In the genomic region with DNA sequence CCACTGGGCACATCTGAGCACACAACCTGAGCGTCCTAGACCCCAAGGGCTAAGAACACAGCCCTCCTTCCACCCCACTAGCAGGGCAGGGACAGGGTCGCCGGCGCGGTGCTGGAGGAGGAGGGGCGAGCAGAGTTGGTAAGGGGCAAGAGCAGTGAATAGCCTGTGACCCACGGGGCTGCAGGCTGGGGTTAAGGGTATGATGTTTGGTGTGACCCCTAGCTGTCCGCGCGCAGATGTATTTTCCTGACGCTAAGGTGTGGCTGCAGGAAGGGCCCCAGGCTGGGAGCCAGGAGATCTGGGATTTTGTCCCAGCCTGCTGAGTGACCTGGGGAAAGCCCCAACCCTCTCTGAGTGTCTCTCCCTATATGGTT, we compare ENCODE assay signal across 12 cellular contexts. TPM values are rescaled to one million over a fixed set of nuclear protein-coding genes. Genes with fewer than 3 reads are reported as not detected.
A peak's percentile ranks its signal among the peaks of the same experiment; 100 is the strongest.
DNase-seq lines count a peak whose midpoint lies in the region; ATAC-seq and TF ChIP-seq lines count a peak whose summit lies in the region.
"Had no signal": no experiment of that assay in that cellular context is flagged by ENCODE, and none has a peak within 500 bp of the region (broad histone marks: within the 10 kb centered on the region; RNA-seq: fewer than 3 reads in every experiment).

No MANE protein-coding gene starts in this region.

- no peaks in the 10 kb centered on the region for H3K9me2 ChIP-seq in hepatocyte (replicated peaks; ENCODE audit: insufficient read depth)

- no peak for TF ChIP-seq POLR2A in stomach (IDR thresholded peaks at IDR 0.05)

- H3K27me3 ChIP-seq in hepatocyte (no peaks in the 10 kb centered on the region), stomach (peaks cover 0 to 3% (median 0%) of the 10 kb centered on the region in 3 donors)

- H3K27me3 Mint-ChIP-seq in activated naive CD4-positive, alpha-beta T cell treated with anti-CD3 and anti-CD28 coated beads, Interleukin-2, amount 50 U/mL, for 24 hours = no peaks in the 10 kb centered on the region
- H3K27me3 Mint-ChIP-seq in T-cell = no peaks in the 10 kb centered on the region

- no peaks in the 10 kb centered on the region for H3K9me3 Mint-ChIP-seq in activated naive CD4-positive, alpha-beta T cell treated with anti-CD3 and anti-CD28 coated beads, Interleukin-2, amount 50 U/mL, for 24 hours
- no peaks in the 10 kb centered on the region for H3K9me3 Mint-ChIP-seq in T-cell
- H3K9me3 Mint-ChIP-seq: stimulated activated naive B cell treated with anti-CD40 and anti-IgM and Interleukin-4, amounts not matched to agents 10 μg/mL and 1 μg/mL and 100 μg/mL, for 72 hours had no signal

- no peak for ATAC-seq in T-cell (replicated peaks in 1 of 4)
- no peak for ATAC-seq in GM19324 (IDR thresholded peaks at IDR 0.05; ENCODE audit: low FRiP score, unreplicated experiment)
- ATAC-seq: stimulated activated naive B cell treated with anti-CD40 and anti-IgM and Interleukin-4, amounts not matched to agents 10 μg/mL and 1 μg/mL and 100 μg/mL, for 72 hours had no signal

- H4K20me1 ChIP-seq in hepatocyte (ENCODE audit: insufficient read depth, poor library complexity, severe bottlenecking) = peaks cover 22% of the 10 kb centered on the region

- peak overlapping the region; percentile 95 for H3K4me3 Mint-ChIP-seq in activated naive CD4-positive, alpha-beta T cell treated with anti-CD3 and anti-CD28 coated beads, Interleukin-2, amount 50 U/mL, for 24 hours
- H3K4me3 Mint-ChIP-seq in T-cell = peak overlapping the region; percentile 89 to 94 (median 91)

- peaks cover 44% of the 10 kb centered on the region for H3K4me1 ChIP-seq in hepatocyte (ENCODE audit: insufficient read depth)
- H3K4me1 ChIP-seq in stomach = peaks cover 38 to 66% (median 61%) of the 10 kb centered on the region in 4 donors

- DNase-seq in activated naive CD4-positive, alpha-beta T cell treated with anti-CD3 and anti-CD28 coated beads, Interleukin-2, amount 50 U/mL, for 16 hours = no peak
- no peak for DNase-seq in T-cell
- DNase-seq in hepatocyte (ENCODE audit: low spot score) = no peak
- no peak for DNase-seq in stomach
- DNase-seq in CD1c-positive myeloid dendritic cell (ENCODE audit: extremely low spot score) = no peak
- no peak for DNase-seq in foreskin fibroblast
- DNase-seq: AML-193; stimulated activated naive B cell treated with anti-CD40 and anti-IgM and Interleukin-4, amounts not matched to agents 10 μg/mL and 1 μg/mL and 100 μg/mL, for 72 hours had no signal

- H3K9me3 ChIP-seq in hepatocyte (ENCODE audit: low read depth) (no peaks in the 10 kb centered on the region), stomach (no peaks in the 10 kb centered on the region)

- 46% methylated on average over 11 of the region's 11 CpGs for WGBS in hepatocyte (ENCODE audit: low lambda C conversion rate, missing lambda C conversion rate)
- 33 to 64% (median 34%) methylated on average over 11 of the region's 11 CpGs for WGBS in stomach, 5 donors

- H3K4me2 ChIP-seq in hepatocyte = peak overlapping the region; percentile 94

- TF ChIP-seq CTCF in hepatocyte (IDR thresholded peaks at IDR 0.05; ENCODE audit: poor library complexity) (no peak), stomach (IDR thresholded peaks at IDR 0.05) (no peak), foreskin fibroblast (IDR thresholded peaks at IDR 0.05; ENCODE audit: low read depth, low read length) (no peak)

- H3K36me3 Mint-ChIP-seq in activated naive CD4-positive, alpha-beta T cell treated with anti-CD3 and anti-CD28 coated beads, Interleukin-2, amount 50 U/mL, for 24 hours = no peaks in the 10 kb centered on the region
- H3K36me3 Mint-ChIP-seq in T-cell = no peaks in the 10 kb centered on the region

- POLR2A ChIA-PET in T-cell (lab: Charles Lee) = no interaction called here

- intact Hi-C loops in stomach (cut with DNase I; ENCODE audit: low total_unique reads) = no loop called here

- H3K79me2 ChIP-seq in hepatocyte = peaks cover 34% of the 10 kb centered on the region

- H3K27ac ChIP-seq in hepatocyte = peak overlapping the region; percentile 99
- peak overlapping the region; percentile 83 to 98 (median 97) for H3K27ac ChIP-seq in stomach
- H3K27ac ChIP-seq: WERI-Rb-1 had no signal

- H3K27ac Mint-ChIP-seq in activated naive CD4-positive, alpha-beta T cell treated with anti-CD3 and anti-CD28 coated beads, Interleukin-2, amount 50 U/mL, for 24 hours = no peak overlapping the region
- peak overlapping the region in 1 of 2 donors; percentile 11 for H3K27ac Mint-ChIP-seq in T-cell

- TF ChIP-seq EP300 in stomach (IDR thresholded peaks at IDR 0.05) = no peak

- H3K4me3 ChIP-seq in hepatocyte = no peak overlapping the region
- H3K4me3 ChIP-seq in stomach = peak overlapping the region in 2 of 4 donors; percentile 68 to 95
- H3K4me3 ChIP-seq in foreskin fibroblast (ENCODE audit: low read depth in 1 of 2, low read length in 2 of 2) = no peak overlapping the region

- CTCF ChIA-PET in T-cell (lab: Charles Lee) = no interaction called here

- H3K36me3 ChIP-seq in hepatocyte (replicated peaks; ENCODE audit: insufficient read depth, low read depth) = no peaks in the 10 kb centered on the region
- peaks cover 0 to under 1% (median 0%) of the 10 kb centered on the region in 4 donors for H3K36me3 ChIP-seq in stomach

- H3K4me1 Mint-ChIP-seq in activated naive CD4-positive, alpha-beta T cell treated with anti-CD3 and anti-CD28 coated beads, Interleukin-2, amount 50 U/mL, for 24 hours = peaks cover 44% of the 10 kb centered on the region
- H3K4me1 Mint-ChIP-seq in T-cell = peaks cover 40 to 45% (median 41%) of the 10 kb centered on the region in 3 donors

- no peak overlapping the region for H2AFZ ChIP-seq in hepatocyte

RNA-seq across cellular contexts. Expression of a gene that starts 1.3 kb away (rescaled TPM):
- total RNA-seq in T-cell (10 to 100 TPM; 25.2 to 40.3 (median 37.8) TPM), hepatocyte (11.4 and 18.3 TPM in 2 replicates), stomach (10 to 100 TPM in 4 of 5 donors, 1 to 10 TPM in 1; 3.1 to 29.1 (median 15.2) TPM)
- polyA plus RNA-seq in hepatocyte (15.3 and 16.4 TPM in 2 replicates), stomach (1 to 10 TPM; 6.4 to 7.5 (median 7.2) TPM)

RNA-seq across cellular contexts. Expression of a gene that starts 57.8 kb away (rescaled TPM):
- total RNA-seq in T-cell (not detected), hepatocyte (not detected in 2 replicates), stomach (not detected)
- polyA plus RNA-seq in hepatocyte (not detected in 2 replicates), stomach (not detected)
- total RNA-seq: mesenteric fat pad had no signal
